Comparison of ENCODE assay signal across 39 cellular contexts in genomic region chr3:5235655-5236054, GRCh38.
"Had no signal": no experiment of that assay in that cellular context is flagged by ENCODE, and none has a peak within 500 bp of the region (broad histone marks: within the 10 kb centered on the region; RNA-seq: fewer than 3 reads in every experiment).

No MANE protein-coding gene starts in this region.

- H3K9me3 ChIP-seq: adrenal gland, body of pancreas, breast epithelium had no signal

- DNase-seq: activated CD4-positive, alpha-beta memory T cell treated with anti-CD3 and anti-CD28 coated beads, Interleukin-2, amount 10 ng/mL, durations not matched to agents 7 days and 5 days; activated CD4-positive, alpha-beta T cell treated with anti-CD3 and anti-CD28 coated beads for 1 hour; activated CD4-positive, alpha-beta T cell treated with anti-CD3 and anti-CD28 coated beads for 36 hours; activated CD4-positive, alpha-beta T cell treated with anti-CD3 and anti-CD28 coated beads for 48 hours; activated CD4-positive, alpha-beta T cell treated with anti-CD3 and anti-CD28 coated beads, Interleukin-2, amount 10 ng/mL, durations not matched to agents 7 days and 5 days; activated CD4-positive, alpha-beta T cell treated with anti-CD3 and anti-CD28 coated beads, Interleukin-2, amount 50 U/mL, for 48 hours; activated CD4-positive, CD25-positive, alpha-beta regulatory T cell; activated CD8-positive, alpha-beta memory T cell treated with anti-CD3 and anti-CD28 coated beads for 24 hours; activated CD8-positive, alpha-beta memory T cell treated with anti-CD3 and anti-CD28 coated beads, Interleukin-2, amount 10 ng/mL, durations not matched to agents 7 days and 5 days; activated CD8-positive, alpha-beta memory T cell treated with anti-CD3 and anti-CD28 coated beads, Interleukin-2, amount 50 U/mL, for 48 hours; activated CD8-positive, alpha-beta T cell treated with anti-CD3 and anti-CD28 coated beads, Interleukin-2, amount 10 ng/mL, durations not matched to agents 7 days and 5 days; activated effector memory CD4-positive, alpha-beta T cell treated with anti-CD3 and anti-CD28 coated beads, Interleukin-2, amount 50 U/mL, for 16 hours; activated gamma-delta T cell treated with Interleukin-2 at 50 U/mL for 16 hours; activated naive CD4-positive, alpha-beta T cell; activated naive CD4-positive, alpha-beta T cell treated with anti-CD3 and anti-CD28 coated beads for 36 hours; activated naive CD4-positive, alpha-beta T cell treated with anti-CD3 and anti-CD28 coated beads, Interleukin-2, amount 50 U/mL, for 16 hours; activated naive CD8-positive, alpha-beta T cell treated with anti-CD3 and anti-CD28 coated beads for 36 hours; activated T-cell treated with anti-CD3 and anti-CD28 coated beads, Interleukin-2, amount 50 U/mL, for 24 hours; activated T-cell treated with anti-CD3 and anti-CD28 coated beads, Interleukin-2, amount 50 U/mL, for 48 hours; amniotic stem cell; aorta; body of pancreas; brain microvascular endothelial cell; cerebellar nuclear complex; T-helper 1 cell; T-helper 2 cell; T-helper 9 cell; WERI-Rb-1 had no signal

- H3K27me3 ChIP-seq: adrenal gland, body of pancreas, brain microvascular endothelial cell, breast epithelium had no signal

- H3K36me3 Mint-ChIP-seq: activated CD8-positive, alpha-beta memory T cell treated with anti-CD3 and anti-CD28 coated beads, Interleukin-2, amount 10 ng/mL, durations not matched to agents 7 days and 5 days; activated naive CD4-positive, alpha-beta T cell treated with anti-CD3 and anti-CD28 coated beads, Interleukin-2, amount 50 U/mL, for 72 hours; activated naive CD8-positive, alpha-beta T cell treated with anti-CD3 and anti-CD28 coated beads for 36 hours; WTC11 had no signal

- H3K4me1 Mint-ChIP-seq: activated CD4-positive, alpha-beta T cell treated with anti-CD3 and anti-CD28 coated beads for 36 hours; activated CD4-positive, alpha-beta T cell treated with anti-CD3 and anti-CD28 coated beads, Interleukin-2, amount 10 ng/mL, durations not matched to agents 7 days and 5 days; activated CD8-positive, alpha-beta memory T cell treated with anti-CD3 and anti-CD28 coated beads, Interleukin-2, amount 10 ng/mL, durations not matched to agents 7 days and 5 days; activated naive CD8-positive, alpha-beta T cell treated with anti-CD3 and anti-CD28 coated beads for 36 hours; activated T-helper 17 cell treated with anti-CD3 and anti-CD28 coated beads, Interleukin-2, amount 50 U/mL, for 72 hours; central memory CD8-positive, alpha-beta T cell had no signal

- H3K4me3 ChIP-seq: adrenal gland, body of pancreas, breast epithelium had no signal

- ATAC-seq: activated CD4-positive, alpha-beta T cell treated with anti-CD3 and anti-CD28 coated beads for 36 hours; activated CD4-positive, CD25-positive, alpha-beta regulatory T cell treated with anti-CD3 and anti-CD28 coated beads, Interleukin-2, amount 50 U/mL, for 24 hours; activated CD8-positive, alpha-beta memory T cell treated with anti-CD3 and anti-CD28 coated beads, Interleukin-2, amount 10 ng/mL, durations not matched to agents 7 days and 5 days; activated CD8-positive, alpha-beta T cell treated with anti-CD3 and anti-CD28 coated beads, Interleukin-2, amount 10 ng/mL, durations not matched to agents 7 days and 5 days; activated naive CD4-positive, alpha-beta T cell treated with anti-CD3 and anti-CD28 coated beads, Interleukin-2, amount 50 U/mL, for 72 hours; activated T-helper 17 cell treated with anti-CD3 and anti-CD28 coated beads, Interleukin-2, amount 50 U/mL, for 72 hours; body of pancreas; WTC11 had no signal

- H3K4me3 Mint-ChIP-seq: activated CD4-positive, alpha-beta memory T cell treated with anti-CD3 and anti-CD28 coated beads, Interleukin-2, amount 10 ng/mL, durations not matched to agents 7 days and 5 days; activated CD4-positive, alpha-beta T cell treated with anti-CD3 and anti-CD28 coated beads for 36 hours; activated CD4-positive, alpha-beta T cell treated with anti-CD3 and anti-CD28 coated beads, Interleukin-2, amount 10 ng/mL, durations not matched to agents 7 days and 5 days; activated CD8-positive, alpha-beta memory T cell treated with anti-CD3 and anti-CD28 coated beads, Interleukin-2, amount 10 ng/mL, durations not matched to agents 7 days and 5 days; activated CD8-positive, alpha-beta T cell treated with anti-CD3 and anti-CD28 coated beads, Interleukin-2, amount 10 ng/mL, durations not matched to agents 7 days and 5 days; activated naive CD4-positive, alpha-beta T cell treated with anti-CD3 and anti-CD28 coated beads for 36 hours; activated naive CD8-positive, alpha-beta T cell treated with anti-CD3 and anti-CD28 coated beads for 36 hours; activated T-cell treated with anti-CD3 and anti-CD28 coated beads, Interleukin-2, amount 50 U/mL, for 24 hours; activated T-helper 17 cell treated with anti-CD3 and anti-CD28 coated beads, Interleukin-2, amount 50 U/mL, for 72 hours; central memory CD8-positive, alpha-beta T cell; T-helper 1 cell treated with Interleukin-12 subunit alpha and Interleukin-12 subunit beta and Interleukin-4 antibody, amounts not matched to agents 30 μg/mL and 1 μg/mL, for 36 hours; T-helper 2 cell treated with Interferon-gamma antibody and Interleukin-4, amounts not matched to agents 5 μg/mL and 100 μg/mL, for 36 hours; WTC11 had no signal

- H3K36me3 ChIP-seq: adrenal gland, brain microvascular endothelial cell, breast epithelium, WERI-Rb-1 had no signal

- H3K27ac ChIP-seq: adrenal gland, body of pancreas, brain microvascular endothelial cell, breast epithelium, WERI-Rb-1 had no signal

- H3K4me1 ChIP-seq: adrenal gland, body of pancreas, breast epithelium had no signal

- H3K27ac Mint-ChIP-seq: activated CD4-positive, alpha-beta memory T cell treated with anti-CD3 and anti-CD28 coated beads, Interleukin-2, amount 10 ng/mL, durations not matched to agents 7 days and 5 days; activated CD4-positive, alpha-beta T cell treated with anti-CD3 and anti-CD28 coated beads for 36 hours; activated CD4-positive, alpha-beta T cell treated with anti-CD3 and anti-CD28 coated beads, Interleukin-2, amount 10 ng/mL, durations not matched to agents 7 days and 5 days; activated CD8-positive, alpha-beta memory T cell treated with anti-CD3 and anti-CD28 coated beads, Interleukin-2, amount 10 ng/mL, durations not matched to agents 7 days and 5 days; activated CD8-positive, alpha-beta T cell treated with anti-CD3 and anti-CD28 coated beads, Interleukin-2, amount 10 ng/mL, durations not matched to agents 7 days and 5 days; activated naive CD4-positive, alpha-beta T cell treated with anti-CD3 and anti-CD28 coated beads for 36 hours; activated naive CD4-positive, alpha-beta T cell treated with anti-CD3 and anti-CD28 coated beads, Interleukin-2, amount 50 U/mL, for 72 hours; activated naive CD8-positive, alpha-beta T cell treated with anti-CD3 and anti-CD28 coated beads for 36 hours; activated T-cell treated with anti-CD3 and anti-CD28 coated beads, Interleukin-2, amount 50 U/mL, for 24 hours; activated T-helper 17 cell treated with anti-CD3 and anti-CD28 coated beads, Interleukin-2, amount 50 U/mL, for 72 hours; T-helper 1 cell treated with Interleukin-12 subunit alpha and Interleukin-12 subunit beta and Interleukin-4 antibody, amounts not matched to agents 30 μg/mL and 1 μg/mL, for 36 hours; T-helper 2 cell treated with Interferon-gamma antibody and Interleukin-4, amounts not matched to agents 5 μg/mL and 100 μg/mL, for 36 hours; WTC11 had no signal

- H3K9me3 Mint-ChIP-seq: activated CD4-positive, alpha-beta memory T cell treated with anti-CD3 and anti-CD28 coated beads, Interleukin-2, amount 10 ng/mL, durations not matched to agents 7 days and 5 days; activated naive CD4-positive, alpha-beta T cell treated with anti-CD3 and anti-CD28 coated beads for 36 hours; activated naive CD4-positive, alpha-beta T cell treated with anti-CD3 and anti-CD28 coated beads, Interleukin-2, amount 50 U/mL, for 72 hours; activated naive CD8-positive, alpha-beta T cell treated with anti-CD3 and anti-CD28 coated beads for 36 hours; activated T-cell treated with anti-CD3 and anti-CD28 coated beads, Interleukin-2, amount 50 U/mL, for 24 hours; activated T-helper 17 cell treated with anti-CD3 and anti-CD28 coated beads, Interleukin-2, amount 50 U/mL, for 72 hours; central memory CD8-positive, alpha-beta T cell; T-helper 1 cell treated with Interleukin-12 subunit alpha and Interleukin-12 subunit beta and Interleukin-4 antibody, amounts not matched to agents 30 μg/mL and 1 μg/mL, for 36 hours; T-helper 2 cell treated with Interferon-gamma antibody and Interleukin-4, amounts not matched to agents 5 μg/mL and 100 μg/mL, for 36 hours had no signal

- H3K27me3 Mint-ChIP-seq: activated CD4-positive, alpha-beta T cell treated with anti-CD3 and anti-CD28 coated beads for 36 hours; activated naive CD8-positive, alpha-beta T cell treated with anti-CD3 and anti-CD28 coated beads for 36 hours; activated T-cell treated with anti-CD3 and anti-CD28 coated beads, Interleukin-2, amount 50 U/mL, for 24 hours; activated T-helper 17 cell treated with anti-CD3 and anti-CD28 coated beads, Interleukin-2, amount 50 U/mL, for 72 hours; central memory CD8-positive, alpha-beta T cell had no signal

- FAIRE-seq: astrocyte, TTC549 had no signal
